Comparison of ENCODE assay signal across 17 cellular contexts in genomic region chr15:80967451-80967850, GRCh38. TPM values are rescaled to one million over a fixed set of nuclear protein-coding genes. Genes with fewer than 3 reads are reported as not detected.
DNase-seq lines count a peak whose midpoint lies in the region; ATAC-seq and TF ChIP-seq lines count a peak whose summit lies in the region.
"Had no signal": no experiment of that assay in that cellular context is flagged by ENCODE, and none has a peak within 500 bp of the region (broad histone marks: within the 10 kb centered on the region; RNA-seq: fewer than 3 reads in every experiment).

No MANE protein-coding gene starts in this region.

- intact Hi-C loops in activated CD8-positive, alpha-beta T cell treated with anti-CD3 and anti-CD28 coated beads for 36 hours (cut with micrococcal nuclease), result no loop called here

- CTCF ChIA-PET in SK-N-SH (lab: Yijun Ruan, JAX), result interaction anchor here (1.1 to 6.3 kb wide), 8 partner anchors 8 to 512 kb away, joined by 3 to 139 read pairs (median 24); partner anchors contain the start of gene CEMIP
- CTCF ChIA-PET in activated CD8-positive, alpha-beta T cell treated with anti-CD3 and anti-CD28 coated beads for 36 hours (lab: Charles Lee), result interaction anchor here (0.9 to 6.4 kb wide), 9 partner anchors 9 to 511 kb away, joined by 3 to 65 read pairs (median 4); partner anchors contain the start of gene CEMIP

- H3K4me3 ChIP-seq in SK-N-SH (ENCODE audit: low read depth in 2 of 2, low read length in 1 of 2), result no peak overlapping the region
- no peak overlapping the region for H3K4me3 ChIP-seq in gastroesophageal sphincter
- H3K4me3 ChIP-seq: K562 had no signal

- H3K56ac ChIP-seq in H9 (ENCODE audit: insufficient read length, low read depth, low read length), result no peak overlapping the region

- H3K4me1 ChIP-seq in H9 (ENCODE audit: insufficient read depth, low read length) (peaks cover 17% of the 10 kb centered on the region), SK-N-SH (ENCODE audit: control insufficient read depth in 1 of 2, insufficient read depth in 2 of 2, low read depth in 1 of 2, low read length in 1 of 2) (peaks cover 0 to 7% of the 10 kb centered on the region in 2 experiments; a peak in 1 of 4 replicates), gastroesophageal sphincter (peaks cover 0 to 8% (median 0%) of the 10 kb centered on the region in 3 donors)

- no CpG with 5 or more reads among the region's 3 CpGs for WGBS in H9 (ENCODE audit: extremely low coverage, insufficient read length, low lambda C conversion rate)
- WGBS in SK-N-SH (ENCODE audit: low lambda C conversion rate), result 37% methylated on average over 3 of the region's 3 CpGs
- 55% methylated on average over 2 of the region's 3 CpGs; no CpG with 5 or more reads in 1 of the 2 donors for WGBS in gastroesophageal sphincter (ENCODE audit: low coverage in 1 of 2), 2 donors

- H3K23me2 ChIP-seq in H9 (ENCODE audit: insufficient read length, low read depth, low read length, poor library complexity, severe bottlenecking), result no peaks in the 10 kb centered on the region

- H3K79me1 ChIP-seq in H9 (ENCODE audit: insufficient read depth, low read depth, low read length, poor library complexity, severe bottlenecking), result no peaks in the 10 kb centered on the region

- H2BK120ac ChIP-seq in H9 (ENCODE audit: low read depth, low read length, poor library complexity, severe bottlenecking), result no peak overlapping the region

- H4K20me1 ChIP-seq in H9 (ENCODE audit: control insufficient read depth, insufficient read depth, insufficient read length), result no peaks in the 10 kb centered on the region
- no peaks in the 10 kb centered on the region for H4K20me1 ChIP-seq in SK-N-SH (ENCODE audit: insufficient read depth)

- no peak overlapping the region for H2BK15ac ChIP-seq in H9 (ENCODE audit: low read depth, low read length)

- peak; percentile 43 for ATAC-seq in gastroesophageal sphincter
- ATAC-seq in activated CD8-positive, alpha-beta T cell treated with anti-CD3 and anti-CD28 coated beads for 36 hours, result no peak
- ATAC-seq: HCT116, K562 had no signal

- H2AK5ac ChIP-seq in H9 (ENCODE audit: insufficient read length, low read length), result no peak overlapping the region

- no peak overlapping the region for H2BK5ac ChIP-seq in H9 (ENCODE audit: insufficient read length, low read length)

- DNase-seq in H9 (peak; percentile 91), SK-N-SH (no peak), osteocyte (ENCODE audit: extremely low spot score, unreplicated experiment) (no peak), D341Med (ENCODE audit: low spot score) (no peak), GM13977 (ENCODE audit: low spot score) (no peak), 8988T (no peak)
- DNase-seq in activated CD8-positive, alpha-beta T cell treated with anti-CD3 and anti-CD28 coated beads for 36 hours, result no peak
- DNase-seq: activated CD4-positive, alpha-beta T cell treated with anti-CD3 and anti-CD28 coated beads for 48 hours; activated gamma-delta T cell; COR-L47; mammary epithelial cell; NCI-H1694 treated with DMSO at 0.1 percent for 48 hours; substantia nigra had no signal

- in situ Hi-C loops in GM13977 (cut with MboI; ENCODE audit: low pct_unique_long_range_greater_than_20kb, low sequenced_read_pairs, unreplicated experiment), result no loop called here

- H3K23ac ChIP-seq in H9 (ENCODE audit: insufficient read length, low read depth, low read length), result no peak overlapping the region

- H3K4me1 Mint-ChIP-seq in H9, result peaks cover 47 to 52% of the 10 kb centered on the region in 2 experiments
- peaks cover 25% of the 10 kb centered on the region for H3K4me1 Mint-ChIP-seq in osteocyte (ENCODE audit: unreplicated experiment)
- H3K4me1 Mint-ChIP-seq in activated CD8-positive, alpha-beta T cell treated with anti-CD3 and anti-CD28 coated beads for 36 hours (ENCODE audit: low read depth), result peaks cover 9% of the 10 kb centered on the region

- H3K9me3 ChIP-seq in H9 (ENCODE audit: control insufficient read depth, low read depth, low read length) (no peaks in the 10 kb centered on the region), SK-N-SH (no peaks in the 10 kb centered on the region), gastroesophageal sphincter (no peaks in the 10 kb centered on the region)

- no peak overlapping the region for H2BK12ac ChIP-seq in H9 (ENCODE audit: insufficient read length, low read depth, low read length)

- H3K4me3 Mint-ChIP-seq in H9 (peak overlapping the region in 1 of 2 experiments; percentile 10; a peak in 1 of 5 replicates), osteocyte (ENCODE audit: unreplicated experiment) (no peak overlapping the region)
- no peak overlapping the region for H3K4me3 Mint-ChIP-seq in activated CD8-positive, alpha-beta T cell treated with anti-CD3 and anti-CD28 coated beads for 36 hours
- H3K4me3 Mint-ChIP-seq: dendritic cell treated with granulocyte-macrophage colony-stimulating factor and Interleukin-4, amounts not matched to agents 40 ng/mL and 50 ng/mL, for 4 days had no signal

- TF ChIP-seq EP300 in SK-N-SH (IDR thresholded peaks at IDR 0.05; ENCODE audit: borderline replicate concordance in 1 of 2, low read depth in 1 of 2, low read length in 1 of 2), result 0 out of 4 replicates have a peak, but pooled peaks of 1 of the 2 experiments have one; percentile 51
- TF ChIP-seq EP300 in gastroesophageal sphincter (IDR thresholded peaks at IDR 0.05), result no peak

- TF ChIP-seq POLR2A in gastroesophageal sphincter (IDR thresholded peaks at IDR 0.05), result no peak

- no peaks in the 10 kb centered on the region for H3K9me2 ChIP-seq in SK-N-SH

- no peak overlapping the region for H3K4ac ChIP-seq in H9 (ENCODE audit: low read depth, low read length)

- H2AFZ ChIP-seq in H9 (ENCODE audit: low read length) (no peak overlapping the region), SK-N-SH (ENCODE audit: low read depth) (no peak overlapping the region)

- H4K91ac ChIP-seq in H9 (ENCODE audit: insufficient read length, low read depth, low read length), result no peak overlapping the region

- H3K79me2 ChIP-seq in H9 (ENCODE audit: insufficient read depth, low read length), result no peaks in the 10 kb centered on the region
- no peaks in the 10 kb centered on the region; the same call in 1 of the 2 replicates for H3K79me2 ChIP-seq in SK-N-SH (ENCODE audit: insufficient read depth)

- no peak overlapping the region for H2BK20ac ChIP-seq in H9 (ENCODE audit: low read depth, low read length, poor library complexity, severe bottlenecking)

- H3K27me3 ChIP-seq in H9 (ENCODE audit: insufficient read depth, low read length) (no peaks in the 10 kb centered on the region), SK-N-SH (ENCODE audit: insufficient read depth) (no peaks in the 10 kb centered on the region), gastroesophageal sphincter (no peaks in the 10 kb centered on the region)

- no peak overlapping the region for H3K14ac ChIP-seq in H9 (ENCODE audit: insufficient read depth, low read length)

- TF ChIP-seq RAD21 in SK-N-SH (IDR thresholded peaks at IDR 0.05; ENCODE audit: low read length), result no peak

- H3K27me3 Mint-ChIP-seq in H9 (ENCODE audit: low read depth) (no peaks in the 10 kb centered on the region; the same call in 1 of the 2 replicates), osteocyte (ENCODE audit: unreplicated experiment) (no peaks in the 10 kb centered on the region)
- H3K27me3 Mint-ChIP-seq in activated CD8-positive, alpha-beta T cell treated with anti-CD3 and anti-CD28 coated beads for 36 hours, result no peaks in the 10 kb centered on the region
- H3K27me3 Mint-ChIP-seq: dendritic cell treated with granulocyte-macrophage colony-stimulating factor and Interleukin-4, amounts not matched to agents 40 ng/mL and 50 ng/mL, for 4 days had no signal

- H3K4me2 ChIP-seq in H9 (ENCODE audit: insufficient read depth, insufficient read length, low read length), result no peak overlapping the region
- no peak overlapping the region for H3K4me2 ChIP-seq in SK-N-SH

- no peaks in the 10 kb centered on the region for H3K36me3 ChIP-seq in SK-N-SH (replicated peaks in 1 of 2; ENCODE audit: control insufficient read depth in 1 of 2, insufficient read depth in 2 of 2, low read length in 1 of 2)
- peaks cover 0 to 32% of the 10 kb centered on the region in 2 donors for H3K36me3 ChIP-seq in gastroesophageal sphincter

- no peak for TF ChIP-seq CTCF in H9 (conservative IDR thresholded peaks at IDR 0.05)
- no peak for TF ChIP-seq CTCF in SK-N-SH (IDR thresholded peaks at IDR 0.05)
- TF ChIP-seq CTCF in gastroesophageal sphincter (IDR thresholded peaks at IDR 0.05), result no peak
- no peak for TF ChIP-seq CTCF in osteocyte (IDR thresholded peaks at IDR 0.05)
- no peak for TF ChIP-seq CTCF in activated CD8-positive, alpha-beta T cell treated with anti-CD3 and anti-CD28 coated beads for 36 hours (IDR thresholded peaks at IDR 0.05)
- no peak for TF ChIP-seq CTCF in GM13977 (IDR thresholded peaks at IDR 0.05; ENCODE audit: extremely low read depth, insufficient read depth, missing control alignments)

- H3T11ph ChIP-seq in H9 (ENCODE audit: low read length), result no peak overlapping the region

- H3K36me3 Mint-ChIP-seq in H9 (ENCODE audit: insufficient read depth in 1 of 3, low read depth in 3 of 3), result peaks cover 22 to 40% (median 38%) of the 10 kb centered on the region in 3 experiments
- H3K36me3 Mint-ChIP-seq in osteocyte (ENCODE audit: unreplicated experiment), result peaks cover 23% of the 10 kb centered on the region
- H3K36me3 Mint-ChIP-seq in activated CD8-positive, alpha-beta T cell treated with anti-CD3 and anti-CD28 coated beads for 36 hours (ENCODE audit: low read depth), result peaks cover 37% of the 10 kb centered on the region

- POLR2A ChIA-PET in SK-N-SH (lab: Yijun Ruan, JAX), result no interaction called here
- POLR2A ChIA-PET in activated CD8-positive, alpha-beta T cell treated with anti-CD3 and anti-CD28 coated beads for 36 hours (lab: Charles Lee), result no interaction called here

- H3K18ac ChIP-seq in H9 (ENCODE audit: insufficient read length, low read depth, low read length), result no peak overlapping the region

- no peak overlapping the region for H4K8ac ChIP-seq in H9 (replicated peaks; ENCODE audit: insufficient read length, low read depth, low read length)

- no peak overlapping the region for H3K9ac ChIP-seq in H9 (ENCODE audit: extremely low read depth, insufficient read length, low read length)
- no peak overlapping the region for H3K9ac ChIP-seq in SK-N-SH

- no peak overlapping the region for H4K5ac ChIP-seq in H9 (ENCODE audit: insufficient read length, low read depth, low read length)

- no peak overlapping the region for H3K27ac ChIP-seq in H9 (ENCODE audit: insufficient read length, low read depth, low read length)
- H3K27ac ChIP-seq in SK-N-SH (ENCODE audit: low read depth in 2 of 2, low read length in 1 of 2), result peak overlapping the region in 1 of 2 experiments; percentile 78; a peak in 1 of 4 replicates
- no peak overlapping the region for H3K27ac ChIP-seq in gastroesophageal sphincter

- H3K27ac Mint-ChIP-seq in H9, result peak overlapping the region in 2 of 3 experiments; percentile 39 to 96; a peak in 5 of 7 replicates
- H3K27ac Mint-ChIP-seq in osteocyte (ENCODE audit: unreplicated experiment), result peak overlapping the region; percentile 56
- H3K27ac Mint-ChIP-seq in activated CD8-positive, alpha-beta T cell treated with anti-CD3 and anti-CD28 coated beads for 36 hours, result no peak overlapping the region
- H3K27ac Mint-ChIP-seq: dendritic cell treated with granulocyte-macrophage colony-stimulating factor and Interleukin-4, amounts not matched to agents 40 ng/mL and 50 ng/mL, for 4 days had no signal

- no peaks in the 10 kb centered on the region for H3F3A ChIP-seq in SK-N-SH (replicated peaks; ENCODE audit: insufficient read depth)

- H3K9me3 Mint-ChIP-seq in H9 (peaks cover 10 to 16% of the 10 kb centered on the region in 2 experiments), osteocyte (ENCODE audit: unreplicated experiment) (no peaks in the 10 kb centered on the region)
- H3K9me3 Mint-ChIP-seq in activated CD8-positive, alpha-beta T cell treated with anti-CD3 and anti-CD28 coated beads for 36 hours, result no peaks in the 10 kb centered on the region
- H3K9me3 Mint-ChIP-seq: dendritic cell treated with granulocyte-macrophage colony-stimulating factor and Interleukin-4, amounts not matched to agents 40 ng/mL and 50 ng/mL, for 4 days had no signal

RNA-seq across cellular contexts. Expression of gene MESD, which starts 22.2 kb away (rescaled TPM):
- total RNA-seq in H9 (2021) (29.1 and 30.1 TPM in 2 replicates), gastroesophageal sphincter (10 to 100 TPM; 16.2 to 26.9 (median 20.1) TPM), osteocyte (25.3 and 26.3 TPM in 2 replicates)
- 12.3 and 15.2 TPM in 2 replicates for polyA plus RNA-seq in SK-N-SH (2012; rRNA removed)
- 16.6 and 17.6 TPM in 2 replicates for polyA plus RNA-seq in SK-N-SH (2012; cell fraction: cytosol; rRNA removed)
- polyA plus RNA-seq in SK-N-SH (2012; cell fraction: nucleus; rRNA removed), result 9.3 and 11.0 TPM in 2 replicates
- 10 to 100 TPM; 15.8 to 16.5 TPM for total RNA-seq in activated CD8-positive, alpha-beta T cell treated with anti-CD3 and anti-CD28 coated beads for 36 hours

RNA-seq across cellular contexts. Expression of gene TLNRD1, which starts 33.3 kb away (rescaled TPM):
- total RNA-seq in H9 (2021), result 19.3 and 20.2 TPM in 2 replicates
- polyA plus RNA-seq in SK-N-SH (2012; rRNA removed), result 4.4 and 5.0 TPM in 2 replicates
- 2.5 and 4.3 TPM in 2 replicates for polyA plus RNA-seq in SK-N-SH (2012; cell fraction: cytosol; rRNA removed)
- 3.0 and 3.5 TPM in 2 replicates for polyA plus RNA-seq in SK-N-SH (2012; cell fraction: nucleus; rRNA removed)
- 10 to 100 TPM; 17.0 to 31.9 (median 25.9) TPM for total RNA-seq in gastroesophageal sphincter
- total RNA-seq in osteocyte, result 10.6 and 11.5 TPM in 2 replicates
- total RNA-seq in activated CD8-positive, alpha-beta T cell treated with anti-CD3 and anti-CD28 coated beads for 36 hours, result 10 to 100 TPM; 19.3 to 20.1 TPM
